ENCODE assay signal across 23 cellular contexts in genomic region chr7:39530996-39531395, GRCh38.
"Had no signal": no experiment of that assay in that cellular context is flagged by ENCODE, and none has a peak within 500 bp of the region (broad histone marks: within the 10 kb centered on the region; RNA-seq: fewer than 3 reads in every experiment).

No MANE protein-coding gene starts in this region.

- H3K27ac ChIP-seq: VCaP had no signal

- H3K4me3 Mint-ChIP-seq: activated CD4-positive, alpha-beta memory T cell treated with anti-CD3 and anti-CD28 coated beads for 36 hours; activated CD4-positive, alpha-beta T cell treated with anti-CD3 and anti-CD28 coated beads, Interleukin-2, amount 10 ng/mL, durations not matched to agents 7 days and 5 days; activated naive CD4-positive, alpha-beta T cell treated with anti-CD3 and anti-CD28 coated beads for 36 hours; activated naive CD8-positive, alpha-beta T cell; activated T-cell treated with anti-CD3 and anti-CD28 coated beads, Interleukin-2, amount 50 U/mL, for 4 hours; T-helper 17 cell had no signal

- H3K4me1 Mint-ChIP-seq: activated CD4-positive, alpha-beta T cell treated with anti-CD3 and anti-CD28 coated beads, Interleukin-2, amount 10 ng/mL, durations not matched to agents 7 days and 5 days had no signal

- ATAC-seq: activated T-cell treated with anti-CD3 and anti-CD28 coated beads, Interleukin-2, amount 50 U/mL, for 4 hours; K562; PC-3; T-helper 17 cell had no signal

- H3K27ac Mint-ChIP-seq: activated CD4-positive, alpha-beta memory T cell treated with anti-CD3 and anti-CD28 coated beads for 36 hours; activated CD4-positive, alpha-beta T cell treated with anti-CD3 and anti-CD28 coated beads, Interleukin-2, amount 10 ng/mL, durations not matched to agents 7 days and 5 days; activated naive CD4-positive, alpha-beta T cell treated with anti-CD3 and anti-CD28 coated beads for 36 hours; activated naive CD8-positive, alpha-beta T cell; T-helper 17 cell had no signal

- DNase-seq: activated CD4-positive, alpha-beta memory T cell treated with anti-CD3 and anti-CD28 coated beads for 36 hours; activated CD4-positive, alpha-beta T cell treated with anti-CD3 and anti-CD28 coated beads, Interleukin-2, amount 10 ng/mL, durations not matched to agents 7 days and 5 days; activated CD4-positive, CD25-positive, alpha-beta regulatory T cell; activated CD8-positive, alpha-beta memory T cell treated with anti-CD3 and anti-CD28 coated beads for 24 hours; activated effector memory CD4-positive, alpha-beta T cell treated with anti-CD3 and anti-CD28 coated beads, Interleukin-2, amount 50 U/mL, for 16 hours; activated naive CD4-positive, alpha-beta T cell treated with anti-CD3 and anti-CD28 coated beads for 36 hours; activated T-cell treated with anti-CD3 and anti-CD28 coated beads, Interleukin-2, amount 50 U/mL, for 4 hours; anterior cingulate cortex; Karpas-422; MM.1S; NCI-H1105; NCI-H1436; NCI-H1694 treated with DMSO at 0.1 percent for 48 hours; NCI-H2029 treated with DMSO at 0.1 percent for 48 hours; NCI-H446; NCI-H524; PC-3; SIG-M5; T-helper 17 cell; T-helper 9 cell had no signal

- H3K36me3 Mint-ChIP-seq: activated CD4-positive, alpha-beta memory T cell treated with anti-CD3 and anti-CD28 coated beads for 36 hours; activated naive CD8-positive, alpha-beta T cell had no signal

- H3K4me3 ChIP-seq: K562 had no signal

- H3K9me3 Mint-ChIP-seq: activated CD4-positive, alpha-beta memory T cell treated with anti-CD3 and anti-CD28 coated beads for 36 hours; activated CD4-positive, alpha-beta T cell treated with anti-CD3 and anti-CD28 coated beads, Interleukin-2, amount 10 ng/mL, durations not matched to agents 7 days and 5 days; activated naive CD4-positive, alpha-beta T cell treated with anti-CD3 and anti-CD28 coated beads for 36 hours; activated T-cell treated with anti-CD3 and anti-CD28 coated beads, Interleukin-2, amount 50 U/mL, for 4 hours had no signal
